Comparison of ENCODE assay signal across 17 cellular contexts in the genomic region with DNA sequence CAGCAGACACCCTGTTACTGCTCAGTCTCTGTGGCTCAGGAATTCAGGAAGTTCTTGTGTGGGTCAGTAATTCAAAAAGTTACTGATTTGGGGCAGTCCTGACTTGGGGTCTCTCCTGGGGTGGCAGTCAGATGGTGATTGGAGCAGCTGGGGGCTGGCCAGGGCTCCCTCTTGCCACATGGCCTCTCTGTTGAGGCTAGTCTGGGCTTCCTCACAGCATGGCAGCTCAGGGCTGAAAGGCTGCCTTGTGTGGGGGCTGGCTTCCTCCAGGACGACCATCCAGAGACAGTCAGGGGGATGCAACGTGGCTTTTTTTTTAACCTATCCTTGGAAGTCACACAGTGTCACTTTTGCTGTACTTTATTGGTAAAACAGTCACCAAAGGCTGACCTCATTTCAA.
DNase-seq lines count a peak whose midpoint lies in the region; ATAC-seq and TF ChIP-seq lines count a peak whose summit lies in the region.
"Had no signal": no experiment of that assay in that cellular context is flagged by ENCODE, and none has a peak within 500 bp of the region (broad histone marks: within the 10 kb centered on the region; RNA-seq: fewer than 3 reads in every experiment).

No MANE protein-coding gene starts in this region.

- H3K4me1 ChIP-seq in heart right ventricle (peaks cover 21 to 99% (median 67%) of the 10 kb centered on the region in 9 donors), esophagus muscularis mucosa (peaks cover 70 to 80% (median 73%) of the 10 kb centered on the region in 4 donors), sigmoid colon (peaks cover 0 to 89% (median 81%) of the 10 kb centered on the region in 4 donors), breast epithelium (no peaks in the 10 kb centered on the region)
- H3K4me1 ChIP-seq: HAP-1 had no signal

- TF ChIP-seq POLR2A in esophagus muscularis mucosa (IDR thresholded peaks at IDR 0.05; ENCODE audit: low read depth): no peak
- no peak for TF ChIP-seq POLR2A in sigmoid colon (IDR thresholded peaks at IDR 0.05)
- TF ChIP-seq POLR2A in breast epithelium (IDR thresholded peaks at IDR 0.05): no peak

- H3K4me3 ChIP-seq in heart right ventricle (no peak overlapping the region), esophagus muscularis mucosa (no peak overlapping the region), sigmoid colon (no peak overlapping the region), breast epithelium (no peak overlapping the region)
- H3K4me3 ChIP-seq: BLaER1, HAP-1 had no signal

- peaks cover 24% of the 10 kb centered on the region for H3K4me1 Mint-ChIP-seq in HFFc6 (ENCODE audit: low read depth)
- H3K4me1 Mint-ChIP-seq: CD8-positive, alpha-beta memory T cell had no signal

- no peak for DNase-seq in heart right ventricle
- no peak for DNase-seq in Right ventricle myocardium inferior (ENCODE audit: missing footprints)
- no peak for DNase-seq in HFFc6
- no peak for DNase-seq in esophagus muscularis mucosa (ENCODE audit: extremely low spot score)
- no peak for DNase-seq in sigmoid colon
- DNase-seq in breast epithelium (ENCODE audit: low spot score in 2 of 2): no peak
- DNase-seq: 8988T; AML-193; Caco-2; CD8-positive, alpha-beta memory T cell; DND-41; GDM1; GOT3 had no signal

- H3K27me3 ChIP-seq in heart right ventricle: no peaks in the 10 kb centered on the region
- no peaks in the 10 kb centered on the region for H3K27me3 ChIP-seq in esophagus muscularis mucosa
- H3K27me3 ChIP-seq in sigmoid colon: no peaks in the 10 kb centered on the region
- H3K27me3 ChIP-seq in breast epithelium: no peaks in the 10 kb centered on the region
- H3K27me3 ChIP-seq: BLaER1 had no signal

- ATAC-seq in heart right ventricle (peak in 1 of 8 donors; percentile 10), Right ventricle myocardium inferior (no peak), HG02885 (IDR thresholded peaks at IDR 0.05; ENCODE audit: poor library complexity, unreplicated experiment) (no peak), HG02588 (IDR thresholded peaks at IDR 0.05; ENCODE audit: unreplicated experiment) (no peak)

- TF ChIP-seq EP300 in esophagus muscularis mucosa (IDR thresholded peaks at IDR 0.05) (no peak), sigmoid colon (IDR thresholded peaks at IDR 0.05) (no peak)

- WGBS in heart right ventricle, 2 donors: 47 to 51% methylated on average over 2 of the region's 2 CpGs
- WGBS in esophagus muscularis mucosa: 73% methylated on average over 2 of the region's 2 CpGs
- 71 to 84% methylated on average over 2 of the region's 2 CpGs for WGBS in sigmoid colon, 2 donors

- TF ChIP-seq CTCF in heart right ventricle (IDR thresholded peaks at IDR 0.05) (no peak), HFFc6 (IDR thresholded peaks at IDR 0.05) (no peak), esophagus muscularis mucosa (IDR thresholded peaks at IDR 0.05) (no peak), sigmoid colon (IDR thresholded peaks at IDR 0.05) (no peak), breast epithelium (IDR thresholded peaks at IDR 0.05) (no peak)

- H3K9me3 ChIP-seq in heart right ventricle (no peaks in the 10 kb centered on the region), esophagus muscularis mucosa (no peaks in the 10 kb centered on the region), sigmoid colon (no peaks in the 10 kb centered on the region), breast epithelium (no peaks in the 10 kb centered on the region)
- H3K9me3 ChIP-seq: BLaER1, Caco-2, HAP-1 had no signal

- H3K36me3 Mint-ChIP-seq in HFFc6 (ENCODE audit: low read depth): peaks cover 9% of the 10 kb centered on the region; the same call in 1 of the 2 replicates
- H3K36me3 Mint-ChIP-seq: CD8-positive, alpha-beta memory T cell had no signal

- H3K27ac ChIP-seq in heart right ventricle: peak overlapping the region; percentile 18 to 84 (median 79)
- peak overlapping the region; percentile 20 to 62 (median 51) for H3K27ac ChIP-seq in esophagus muscularis mucosa (replicated peaks in 1 of 4)
- peak overlapping the region; percentile 30 to 65 (median 45) for H3K27ac ChIP-seq in sigmoid colon
- no peak overlapping the region for H3K27ac ChIP-seq in breast epithelium
- H3K27ac ChIP-seq: BLaER1 had no signal

- peak overlapping the region; percentile 52; the same call in 1 of the 2 replicates for H3K27ac Mint-ChIP-seq in HFFc6
- H3K27ac Mint-ChIP-seq: CD8-positive, alpha-beta memory T cell had no signal

- H3K9me3 Mint-ChIP-seq in HFFc6: no peaks in the 10 kb centered on the region
- H3K9me3 Mint-ChIP-seq: CD8-positive, alpha-beta memory T cell had no signal

- intact Hi-C loops in heart right ventricle (cut with DNase I): loop anchor here in 2 of 10 donors (5.0 kb wide), 1 partner anchor 37 kb away; no protein-coding TSS in a partner anchor
- intact Hi-C loops in Right ventricle myocardium inferior (cut with DNase I): loop anchor here (5.0 to 10.0 kb wide), 2 partner anchors 37 to 139 kb away; no protein-coding TSS in a partner anchor
- intact Hi-C loops in esophagus muscularis mucosa (cut with DNase I): no loop called here
- intact Hi-C loops in sigmoid colon (cut with DNase I): no loop called here
- intact Hi-C loops in breast epithelium (cut with DNase I; ENCODE audit: low total_unique reads): no loop called here

- H3K36me3 ChIP-seq in heart right ventricle (peaks cover 0 to 32% (median 11%) of the 10 kb centered on the region in 9 donors), esophagus muscularis mucosa (peaks cover 0 to 23% (median 10%) of the 10 kb centered on the region in 4 donors), sigmoid colon (peaks cover 0 to 16% (median 3%) of the 10 kb centered on the region in 4 donors), breast epithelium (no peaks in the 10 kb centered on the region)
- H3K36me3 ChIP-seq: BLaER1, HAP-1 had no signal

- H3K27me3 Mint-ChIP-seq in HFFc6 (ENCODE audit: insufficient read depth): no peaks in the 10 kb centered on the region; the same call in 1 of the 2 replicates

- no peak overlapping the region for H3K4me3 Mint-ChIP-seq in HFFc6
- H3K4me3 Mint-ChIP-seq: CD8-positive, alpha-beta memory T cell had no signal

Comparison
In these comparisons a context has a peak if more than half of its experiments do, and no peak if none do; other contexts are left out.
1. H3K27ac ChIP-seq: peak in heart right ventricle (10 of 10), esophagus muscularis mucosa (4 of 4) and sigmoid colon (4 of 4); none in breast epithelium (0 of 2).